23 cellular contexts compared by ENCODE assay signal in the genomic region with DNA sequence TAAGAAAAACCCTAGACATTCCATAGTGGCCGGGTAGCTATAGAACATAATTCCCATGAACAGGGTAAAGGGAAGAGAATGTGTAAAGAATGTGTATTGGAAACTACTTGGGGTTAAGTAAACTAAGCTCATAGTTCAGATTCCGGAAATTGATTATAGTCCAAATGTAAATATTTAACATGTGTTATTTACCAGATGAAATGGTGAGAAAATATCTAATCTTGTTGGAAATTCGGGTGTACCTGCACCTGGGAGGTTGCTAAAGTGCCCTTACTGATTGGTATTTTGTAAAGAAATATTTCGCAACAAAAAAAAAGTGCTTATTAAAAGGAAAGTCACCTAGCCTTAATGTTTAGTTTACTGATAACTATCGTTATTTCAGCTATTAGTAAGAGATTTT. TPM values are rescaled to one million over a fixed set of nuclear protein-coding genes. Genes with fewer than 3 reads are reported as not detected.
DNase-seq lines count a peak whose midpoint lies in the region; ATAC-seq and TF ChIP-seq lines count a peak whose summit lies in the region.
"Had no signal": no experiment of that assay in that cellular context is flagged by ENCODE, and none has a peak within 500 bp of the region (broad histone marks: within the 10 kb centered on the region; RNA-seq: fewer than 3 reads in every experiment).

No MANE protein-coding gene starts in this region.

- peak overlapping the region; percentile 5 to 67 (median 47) for H3K27ac Mint-ChIP-seq in nephron
- H3K27ac Mint-ChIP-seq: activated T-helper 2 cell treated with anti-CD3 and anti-CD28 coated beads, Interferon-gamma antibody, Interleukin-2, Interleukin-4, amounts not matched to agents 10 μg/mL and 5 μg/mL and 100 μg/mL, durations not matched to agents 14 hours and 24 hours and 36 hours; brain; effector memory CD8-positive, alpha-beta T cell; naive thymus-derived CD4-positive, alpha-beta T cell; T-helper 2 cell treated with Interferon-gamma antibody and Interleukin-4, amounts not matched to agents 5 μg/mL and 100 μg/mL, for 36 hours had no signal

- no peaks in the 10 kb centered on the region for H3K36me3 Mint-ChIP-seq in nephron (ENCODE audit: low read depth)
- H3K36me3 Mint-ChIP-seq: brain; naive thymus-derived CD4-positive, alpha-beta T cell had no signal

- H3K4me3 Mint-ChIP-seq in nephron = no peak overlapping the region
- H3K4me3 Mint-ChIP-seq: brain; effector memory CD8-positive, alpha-beta T cell; naive thymus-derived CD4-positive, alpha-beta T cell; T-helper 2 cell treated with Interferon-gamma antibody and Interleukin-4, amounts not matched to agents 5 μg/mL and 100 μg/mL, for 36 hours; type B pancreatic cell had no signal

- intact Hi-C loops in Right ventricle myocardium inferior (cut with DNase I) = no loop called here

- no peaks in the 10 kb centered on the region for H3K27me3 Mint-ChIP-seq in nephron (ENCODE audit: low read depth)
- H3K27me3 Mint-ChIP-seq: effector memory CD8-positive, alpha-beta T cell; naive thymus-derived CD4-positive, alpha-beta T cell; type B pancreatic cell had no signal

- no peaks in the 10 kb centered on the region for H3K9me3 Mint-ChIP-seq in nephron
- H3K9me3 Mint-ChIP-seq: T-helper 2 cell treated with Interferon-gamma antibody and Interleukin-4, amounts not matched to agents 5 μg/mL and 100 μg/mL, for 36 hours had no signal

- H3K4me1 Mint-ChIP-seq in nephron = no peaks in the 10 kb centered on the region
- H3K4me1 Mint-ChIP-seq: brain; naive thymus-derived CD4-positive, alpha-beta T cell had no signal

- DNase-seq in DMS53 treated with DMSO at 0.1 percent for 48 hours (lab: John Stamatoyannopoulos, UW; ENCODE audit: unreplicated experiment) = peak; percentile 46
- peak; percentile 34 for DNase-seq in NCI-H748 (lab: John Stamatoyannopoulos, UW; ENCODE audit: unreplicated experiment)
- peak; percentile 8 for DNase-seq in fibroblast of peridontal ligament (ENCODE audit: extremely low read depth)
- DNase-seq in H4 (ENCODE audit: low spot score) = no peak
- no peak for DNase-seq in putamen (ENCODE audit: low spot score)
- DNase-seq in Right ventricle myocardium inferior (ENCODE audit: missing footprints) = no peak
- no peak for DNase-seq in UCSD-AML1 (lab: John Stamatoyannopoulos, UW; ENCODE audit: unreplicated experiment)
- DNase-seq: activated CD4-positive, alpha-beta T cell treated with anti-CD3 and anti-CD28 coated beads, Interleukin-2, amount 50 U/mL, for 1 hour; activated CD8-positive, alpha-beta memory T cell treated with anti-CD3 and anti-CD28 coated beads, Interleukin-2, amount 50 U/mL, for 4 hours; effector memory CD8-positive, alpha-beta T cell; GOT3; kidney glomerular epithelial cell; MV-4-11; naive thymus-derived CD4-positive, alpha-beta T cell; NCI-H187; NCI-H345; WERI-Rb-1 had no signal

- TF ChIP-seq CTCF in nephron (IDR thresholded peaks at IDR 0.05; ENCODE audit: unreplicated experiment in 3 of 3) = no peak

- ATAC-seq in Right ventricle myocardium inferior = no peak
- ATAC-seq: effector memory CD8-positive, alpha-beta T cell; naive thymus-derived CD4-positive, alpha-beta T cell had no signal

RNA-seq across cellular contexts. Expression of gene RASSF9, which starts 14.4 kb away (rescaled TPM):
- total RNA-seq in H4 (2014; rRNA removed; shearing (Covaris generic)) = 0.23 and 0.54 TPM in 2 replicates
- 6.2 TPM for total RNA-seq in Right ventricle myocardium inferior
- total RNA-seq: activated T-helper 2 cell treated with anti-CD3 and anti-CD28 coated beads, Interferon-gamma antibody, Interleukin-2, Interleukin-4, amounts not matched to agents 10 μg/mL and 5 μg/mL and 100 μg/mL, durations not matched to agents 14 hours and 24 hours and 36 hours; naive thymus-derived CD4-positive, alpha-beta T cell had no signal

RNA-seq across cellular contexts. Expression of gene NTS, which starts 52.3 kb away (rescaled TPM):
- 0.08 TPM in 1 of 2 replicates, not detected in the other for total RNA-seq in H4 (2014; rRNA removed; shearing (Covaris generic))
- total RNA-seq in Right ventricle myocardium inferior = not detected
- total RNA-seq: activated T-helper 2 cell treated with anti-CD3 and anti-CD28 coated beads, Interferon-gamma antibody, Interleukin-2, Interleukin-4, amounts not matched to agents 10 μg/mL and 5 μg/mL and 100 μg/mL, durations not matched to agents 14 hours and 24 hours and 36 hours; mesenteric fat pad; naive thymus-derived CD4-positive, alpha-beta T cell had no signal

Comparison
In these comparisons a context has a peak if more than half of its experiments do, and no peak if none do; other contexts are left out.
1. DNase-seq: peak in DMS53 treated with DMSO at 0.1 percent for 48 hours (single experiment), NCI-H748 (single experiment) and fibroblast of peridontal ligament (single experiment); none in H4 (single experiment), putamen (single experiment), Right ventricle myocardium inferior (single experiment) and UCSD-AML1 (single experiment).